In the genomic region with DNA sequence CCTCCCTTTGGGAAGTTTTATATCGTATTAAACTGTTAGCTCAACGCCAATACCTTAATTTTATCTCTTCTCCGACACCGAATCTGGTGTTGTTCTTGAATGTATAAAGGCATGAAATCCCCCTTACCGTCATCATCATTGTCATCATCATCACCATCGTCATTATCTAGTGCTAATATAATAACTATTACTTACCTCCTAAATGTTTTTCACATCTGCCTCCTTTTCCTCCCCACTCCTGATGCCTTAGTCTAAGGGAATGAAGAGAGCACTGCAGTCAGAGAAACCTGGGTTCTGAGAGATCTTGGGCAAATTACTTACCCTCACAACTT, we compare ENCODE assay signal across 9 cellular contexts. TPM values are rescaled to one million over a fixed set of nuclear protein-coding genes. Genes with fewer than 3 reads are reported as not detected.
DNase-seq lines count a peak whose midpoint lies in the region; ATAC-seq, FAIRE-seq and TF ChIP-seq lines count a peak whose summit lies in the region.
"Had no signal": no experiment of that assay in that cellular context is flagged by ENCODE, and none has a peak within 500 bp of the region (broad histone marks: within the 10 kb centered on the region; RNA-seq: fewer than 3 reads in every experiment).

No MANE protein-coding gene starts in this region.

- H3K9me1 ChIP-seq in keratinocyte (ENCODE audit: control insufficient read depth, extremely low read depth, insufficient read depth, low read length): no peaks in the 10 kb centered on the region

- ATAC-seq in WTC11 (no peak), thoracic aorta (ENCODE audit: insufficient number of reproducible peaks, low FRiP score, low read depth) (no peak)

- dilution Hi-C loops in keratinocyte (cut with MboI; ENCODE audit: extremely low pct_ligation_motif_present, low sequenced_read_pairs): no loop called here

- H3K27me3 Mint-ChIP-seq in WTC11 (ENCODE audit: low read depth): no peaks in the 10 kb centered on the region; the same call in 1 of the 2 replicates

- peak overlapping the region; percentile 64 for H2AFZ ChIP-seq in keratinocyte (ENCODE audit: control insufficient read depth, low read length)

- no peaks in the 10 kb centered on the region for H3K27me3 ChIP-seq in left ventricle myocardium inferior (ENCODE audit: low read depth)
- no peaks in the 10 kb centered on the region for H3K27me3 ChIP-seq in keratinocyte (ENCODE audit: control insufficient read depth, extremely low read depth, insufficient read depth, low read length)
- H3K27me3 ChIP-seq in thoracic aorta (replicated peaks; ENCODE audit: insufficient read depth): no peaks in the 10 kb centered on the region

- peaks cover 46% of the 10 kb centered on the region for H3K4me1 Mint-ChIP-seq in WTC11

- no peaks in the 10 kb centered on the region for H3K9me3 ChIP-seq in left ventricle myocardium inferior (replicated peaks)
- no peaks in the 10 kb centered on the region for H3K9me3 ChIP-seq in keratinocyte (ENCODE audit: control insufficient read depth, low read depth, low read length)
- H3K9me3 ChIP-seq in thoracic aorta: no peaks in the 10 kb centered on the region

- H3K4me1 ChIP-seq in left ventricle myocardium inferior (peaks cover 49% of the 10 kb centered on the region), keratinocyte (ENCODE audit: control insufficient read depth, extremely low read depth, insufficient read depth, low read length) (peaks cover 23% of the 10 kb centered on the region), thoracic aorta (ENCODE audit: control insufficient read depth in 1 of 2, low read depth in 2 of 2) (peaks cover 24 to 40% of the 10 kb centered on the region in 2 donors)

- H3K4me3 Mint-ChIP-seq in WTC11: peak overlapping the region; percentile 71

- FAIRE-seq in keratinocyte (lab: Jason Lieb, UNC): no peak
- FAIRE-seq: islet of Langerhans had no signal

- no peak overlapping the region for H3K27ac Mint-ChIP-seq in WTC11

- H3K9me3 Mint-ChIP-seq in WTC11: no peaks in the 10 kb centered on the region

- H3K4me3 ChIP-seq in left ventricle myocardium inferior (peak overlapping the region; percentile 100), keratinocyte (ENCODE audit: control insufficient read depth in 2 of 3, extremely low read depth in 1 of 3, insufficient read depth in 2 of 3, low read depth in 1 of 3, low read length in 3 of 3) (peak overlapping the region; percentile 4 to 58 (median 18)), thoracic aorta (peak overlapping the region; percentile 96), lower leg skin (ENCODE audit: low read depth, poor library complexity, severe bottlenecking) (no peak overlapping the region)

- WGBS in lower leg skin, 2 donors: 1 to 2% methylated on average over 6 of the region's 6 CpGs

- CTCF ChIA-PET in WTC11 (lab: Charles Lee): no interaction called here

- intact Hi-C loops in left ventricle myocardium inferior (cut with micrococcal nuclease) (no loop called here), cardiac septum (cut with DNase I) (loop anchor here (5.0 kb wide), 1 partner anchor 41 kb away; the partner anchor contains the start of genes PPIL6 and SMPD2), lower leg skin (cut with DNase I; ENCODE audit: low total_unique reads) (no loop called here)

- DNase-seq in left ventricle myocardium inferior (no peak), cardiac septum (ENCODE audit: low spot score) (no peak), WTC11 (ENCODE audit: low spot score) (no peak), keratinocyte (ENCODE audit: low read depth, low spot score) (no peak), thoracic aorta (ENCODE audit: low spot score) (no peak), lower leg skin (ENCODE audit: low spot score in 2 of 2) (no peak), NCI-H774 (lab: John Stamatoyannopoulos, UW) (no peak)
- no peak for DNase-seq in effector CD8-positive, alpha-beta T cell (lab: John Stamatoyannopoulos, UW)

- TF ChIP-seq POLR2A in lower leg skin (IDR thresholded peaks at IDR 0.05): no peak

- H3K4me2 ChIP-seq in keratinocyte (ENCODE audit: control insufficient read depth, extremely low read depth, insufficient read depth, low read depth, low read length): peak overlapping the region; percentile 75

- no peak for TF ChIP-seq CTCF in left ventricle myocardium inferior (IDR thresholded peaks at IDR 0.05; ENCODE audit: borderline replicate concordance)
- no peak for TF ChIP-seq CTCF in WTC11 (IDR thresholded peaks at IDR 0.05)
- TF ChIP-seq CTCF in keratinocyte (optimal IDR thresholded peaks at IDR 0.05 in 1 of 3, IDR thresholded peaks at IDR 0.05 in 1 of 3, conservative IDR thresholded peaks at IDR 0.05 in 1 of 3; ENCODE audit: extremely low read depth in 1 of 3, insufficient read depth in 2 of 3, low read length in 3 of 3): no peak
- TF ChIP-seq CTCF in thoracic aorta (IDR thresholded peaks at IDR 0.05): no peak
- no peak for TF ChIP-seq CTCF in lower leg skin (IDR thresholded peaks at IDR 0.05)

- H3K9ac ChIP-seq in keratinocyte (ENCODE audit: control insufficient read depth, extremely low read depth, insufficient read depth, low read length): peak overlapping the region; percentile 14

- H3K36me3 ChIP-seq in left ventricle myocardium inferior: peaks cover 16% of the 10 kb centered on the region
- H3K36me3 ChIP-seq in keratinocyte (ENCODE audit: control insufficient read depth in 2 of 2, extremely low read depth in 1 of 2, insufficient read depth in 2 of 2, low read length in 2 of 2): peaks cover 2 to 16% of the 10 kb centered on the region in 2 experiments
- H3K36me3 ChIP-seq in thoracic aorta: peaks cover 3% of the 10 kb centered on the region

- POLR2A ChIA-PET in WTC11 (lab: Charles Lee): no interaction called here

- no peaks in the 10 kb centered on the region for H4K20me1 ChIP-seq in keratinocyte (ENCODE audit: control insufficient read depth, extremely low read depth, insufficient read depth, low read length)

- peaks cover 31% of the 10 kb centered on the region for H3K79me2 ChIP-seq in keratinocyte (ENCODE audit: control insufficient read depth, insufficient read depth, low read length)

- H3K36me3 Mint-ChIP-seq in WTC11: peaks cover 25% of the 10 kb centered on the region

- peak overlapping the region; percentile 87 for H3K27ac ChIP-seq in left ventricle myocardium inferior (replicated peaks)
- H3K27ac ChIP-seq in keratinocyte (ENCODE audit: control insufficient read depth, insufficient read depth, low read length): no peak overlapping the region
- peak overlapping the region; percentile 6 to 10 for H3K27ac ChIP-seq in thoracic aorta

TF ChIP-seq in WTC11, 78 proteins besides CTCF, POLR2A, EP300 and RAD21 (continues in another document):
- TF ChIP-seq NFE2L1 (CRISPR knock-in tag; IDR thresholded peaks at IDR 0.05): no peak

RNA-seq across cellular contexts. Expression of gene ZBTB24, which starts 0.7 kb away (rescaled TPM):
- total RNA-seq in left ventricle myocardium inferior (2.6 TPM), cardiac septum (3.0 TPM), WTC11 (2021) (13.7 to 14.7 TPM (median 14.6 TPM) in 3 replicates), thoracic aorta (1 to 10 TPM; 3.2 to 9.5 TPM), lower leg skin (10 to 100 TPM in 2 of 4 donors, 1 to 10 TPM in 2; 8.4 to 11.8 (median 10.1) TPM)
- polyA plus RNA-seq in keratinocyte: 3.0 to 5.1 TPM (median 4.6 TPM) in 3 replicates
- 2.9 TPM for polyA plus RNA-seq in keratinocyte (2011; ENCODE audit: low read depth)
- polyA plus RNA-seq in keratinocyte (2011; cell fraction: cytosol; rRNA removed): 2.2 and 3.6 TPM in 2 replicates
- polyA plus RNA-seq in keratinocyte (2011; cell fraction: nucleus; rRNA removed): 4.8 and 5.5 TPM in 2 replicates
- 2.1 and 5.5 TPM in 2 replicates for polyA plus RNA-seq in keratinocyte (2012; ENCODE audit: low replicate concordance)
- polyA minus RNA-seq in keratinocyte: 3.9 to 6.4 TPM (median 6.2 TPM) in 3 replicates
- 3.6 TPM for polyA minus RNA-seq in keratinocyte (2011; cell fraction: cytosol; rRNA and poly(A)+ RNA removed)
- polyA minus RNA-seq in keratinocyte (2011; cell fraction: nucleus; rRNA and poly(A)+ RNA removed): 3.5 and 6.9 TPM in 2 replicates

RNA-seq across cellular contexts. Expression of gene MICAL1, which starts 28.1 kb away (rescaled TPM):
- 5.6 TPM for total RNA-seq in left ventricle myocardium inferior
- 7.7 TPM for total RNA-seq in cardiac septum
- 51.6 to 57.4 TPM (median 52.2 TPM) in 3 replicates for total RNA-seq in WTC11 (2021)
- polyA plus RNA-seq in keratinocyte: 25.6 to 37.6 TPM (median 29.8 TPM) in 3 replicates
- polyA plus RNA-seq in keratinocyte (2011; ENCODE audit: low read depth): 7.4 TPM
- polyA plus RNA-seq in keratinocyte (2011; cell fraction: cytosol; rRNA removed): 11.6 and 19.6 TPM in 2 replicates
- 145 and 157 TPM in 2 replicates for polyA plus RNA-seq in keratinocyte (2011; cell fraction: nucleus; rRNA removed)
- polyA plus RNA-seq in keratinocyte (2012; ENCODE audit: low replicate concordance): 11.8 and 32.3 TPM in 2 replicates
- polyA minus RNA-seq in keratinocyte: 31.3 to 44.9 TPM (median 33.0 TPM) in 3 replicates
- polyA minus RNA-seq in keratinocyte (2011; cell fraction: cytosol; rRNA and poly(A)+ RNA removed): 42.6 TPM
- polyA minus RNA-seq in keratinocyte (2011; cell fraction: nucleus; rRNA and poly(A)+ RNA removed): 39.6 and 50.9 TPM in 2 replicates
- total RNA-seq in thoracic aorta: 100 to 1,000 TPM in 1 of 2 donors, 10 to 100 TPM in 1; 60.6 to 105 TPM
- total RNA-seq in lower leg skin: 10 to 100 TPM; 17.9 to 29.5 (median 27.3) TPM

RNA-seq across cellular contexts. Expression of gene SMPD2, which starts 43.2 kb away (rescaled TPM):
- total RNA-seq in left ventricle myocardium inferior (3.5 TPM), cardiac septum (5.1 TPM), WTC11 (2021) (11.2 to 13.1 TPM (median 12.2 TPM) in 3 replicates), thoracic aorta (10 to 100 TPM; 21.4 to 33.7 TPM), lower leg skin (10 to 100 TPM; 17.4 to 24.9 (median 20.8) TPM)
- polyA plus RNA-seq in keratinocyte: 11.7 to 15.8 TPM (median 13.2 TPM) in 3 replicates
- polyA plus RNA-seq in keratinocyte (2011; ENCODE audit: low read depth): 13.0 TPM
- 10.9 and 11.2 TPM in 2 replicates for polyA plus RNA-seq in keratinocyte (2011; cell fraction: cytosol; rRNA removed)
- polyA plus RNA-seq in keratinocyte (2011; cell fraction: nucleus; rRNA removed): 17.6 and 18.8 TPM in 2 replicates
- polyA plus RNA-seq in keratinocyte (2012; ENCODE audit: low replicate concordance): 9.6 and 13.6 TPM in 2 replicates
- 16.5 to 24.3 TPM (median 18.4 TPM) in 3 replicates for polyA minus RNA-seq in keratinocyte
- polyA minus RNA-seq in keratinocyte (2011; cell fraction: cytosol; rRNA and poly(A)+ RNA removed): 8.6 TPM
- 5.7 and 8.3 TPM in 2 replicates for polyA minus RNA-seq in keratinocyte (2011; cell fraction: nucleus; rRNA and poly(A)+ RNA removed)

RNA-seq across cellular contexts. Expression of gene PPIL6, which starts 43.3 kb away (rescaled TPM):
- total RNA-seq in left ventricle myocardium inferior (3.9 TPM), cardiac septum (1.2 TPM), WTC11 (2021) (0.61 to 0.76 TPM (median 0.69 TPM) in 3 replicates), thoracic aorta (1 to 10 TPM; 2.2 to 5.8 TPM), lower leg skin (1 to 10 TPM; 1.5 to 9.1 (median 2.3) TPM)
- 0.82 to 1.4 TPM (median 1.3 TPM) in 3 replicates for polyA plus RNA-seq in keratinocyte
- 2.0 TPM for polyA plus RNA-seq in keratinocyte (2011; ENCODE audit: low read depth)
- 1.1 and 1.8 TPM in 2 replicates for polyA plus RNA-seq in keratinocyte (2011; cell fraction: cytosol; rRNA removed)
- polyA plus RNA-seq in keratinocyte (2011; cell fraction: nucleus; rRNA removed): 0.90 and 1.0 TPM in 2 replicates
- 0.48 and 1.7 TPM in 2 replicates for polyA plus RNA-seq in keratinocyte (2012; ENCODE audit: low replicate concordance)
- 0.23 to 0.29 TPM in 2 of 3 replicates, not detected in the other for polyA minus RNA-seq in keratinocyte
- polyA minus RNA-seq in keratinocyte (2011; cell fraction: cytosol; rRNA and poly(A)+ RNA removed): not detected
- polyA minus RNA-seq in keratinocyte (2011; cell fraction: nucleus; rRNA and poly(A)+ RNA removed): 1.4 TPM in 1 of 2 replicates, not detected in the other
